In the genomic region with DNA sequence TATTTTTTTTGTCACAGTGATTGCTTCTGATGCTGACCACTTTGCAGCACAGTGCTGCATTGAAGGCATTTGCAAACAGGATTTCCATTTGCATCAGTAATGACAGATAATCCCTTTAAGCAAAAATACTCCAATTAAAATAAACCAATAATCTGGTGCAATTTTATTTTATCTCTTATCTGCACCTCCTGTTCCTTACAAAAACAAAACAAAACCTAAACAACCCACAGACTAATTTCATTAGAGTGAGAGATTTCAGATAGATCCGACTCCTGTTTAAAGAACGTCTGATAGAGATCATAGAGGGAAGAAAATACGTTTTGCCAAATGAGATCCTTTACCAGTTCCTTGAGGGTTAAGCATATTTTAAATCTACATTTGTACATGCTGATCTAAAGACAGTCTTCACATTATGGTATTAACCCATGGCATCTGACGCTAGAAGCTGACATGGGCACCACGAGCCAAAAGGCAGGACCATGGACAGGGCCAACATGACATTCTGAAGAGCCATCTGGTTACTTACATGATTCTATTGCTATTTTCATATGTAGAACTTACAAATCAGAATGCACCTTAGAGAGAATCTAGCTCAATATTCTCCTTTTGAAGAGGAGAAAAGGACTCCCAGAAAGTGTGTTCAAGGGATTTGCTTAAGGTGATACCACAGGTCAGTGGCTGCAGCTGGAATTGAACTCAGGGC, we compare ENCODE assay signal across 16 cellular contexts.
DNase-seq lines count a peak whose midpoint lies in the region; ATAC-seq, FAIRE-seq and TF ChIP-seq lines count a peak whose summit lies in the region.
"Had no signal": no experiment of that assay in that cellular context is flagged by ENCODE, and none has a peak within 500 bp of the region (broad histone marks: within the 10 kb centered on the region; RNA-seq: fewer than 3 reads in every experiment).

No MANE protein-coding gene starts in this region.

- BruUV-seq in PC-3 (replicated peaks; lab: Mats Ljungman, UMichigan) = no TSS peak
- BruUV-seq in endothelial cell of umbilical vein (replicated peaks; lab: Mats Ljungman, UMichigan) = no TSS peak

- dilution Hi-C loops in endothelial cell of umbilical vein (cut with MboI; ENCODE audit: extremely low pct_ligation_motif_present, low sequenced_read_pairs) = no loop called here

- POLR2A ChIA-PET in PC-3 (lab: Charles Lee; ENCODE audit: unreplicated experiment) = no interaction called here
- POLR2A ChIA-PET in endothelial cell of umbilical vein (lab: Charles Lee) = no interaction called here

- no peaks in the 10 kb centered on the region for H3K4me1 ChIP-seq in right atrium auricular region
- no peaks in the 10 kb centered on the region for H3K4me1 ChIP-seq in PC-3 (ENCODE audit: insufficient read depth, low read length)
- H3K4me1 ChIP-seq in endothelial cell of umbilical vein (ENCODE audit: control insufficient read depth, extremely low read depth, insufficient read depth, low read length) = no peaks in the 10 kb centered on the region
- no peaks in the 10 kb centered on the region for H3K4me1 ChIP-seq in body of pancreas
- H3K4me1 ChIP-seq: heart right ventricle, psoas muscle had no signal

- H3K79me2 ChIP-seq in PC-3 (ENCODE audit: low read length) (no peaks in the 10 kb centered on the region), endothelial cell of umbilical vein (ENCODE audit: control insufficient read depth, insufficient read depth, low read length) (no peaks in the 10 kb centered on the region)

- no peaks in the 10 kb centered on the region for H3K27me3 ChIP-seq in right atrium auricular region
- H3K27me3 ChIP-seq in PC-3 (ENCODE audit: low read length) = no peaks in the 10 kb centered on the region
- H3K27me3 ChIP-seq in endothelial cell of umbilical vein (ENCODE audit: control insufficient read depth in 2 of 2, insufficient read depth in 2 of 2, low read length in 2 of 2) = no peaks in the 10 kb centered on the region
- no peaks in the 10 kb centered on the region for H3K27me3 ChIP-seq in body of pancreas

- TF ChIP-seq CTCF in right atrium auricular region (IDR thresholded peaks at IDR 0.05) (no peak), PC-3 (conservative IDR thresholded peaks at IDR 0.05; ENCODE audit: low read depth, low read length) (no peak), endothelial cell of umbilical vein (IDR thresholded peaks at IDR 0.05; ENCODE audit: extremely low read depth in 1 of 2, insufficient read depth in 1 of 2, low read depth in 1 of 2, low read length in 2 of 2) (no peak), body of pancreas (IDR thresholded peaks at IDR 0.05) (no peak)

- CTCF ChIA-PET in PC-3 (lab: Charles Lee) (interaction anchor here (0.6 kb wide), 1 partner anchor 107 kb away, joined by 3 read pairs; no protein-coding TSS in a partner anchor), endothelial cell of umbilical vein (lab: Charles Lee) (no interaction called here)

- H3K36me3 ChIP-seq in right atrium auricular region (no peaks in the 10 kb centered on the region), PC-3 (ENCODE audit: low read depth, low read length) (no peaks in the 10 kb centered on the region), endothelial cell of umbilical vein (ENCODE audit: control insufficient read depth in 2 of 2, extremely low read depth in 1 of 2, insufficient read depth in 2 of 2, low read length in 2 of 2) (no peaks in the 10 kb centered on the region), body of pancreas (replicated peaks in 1 of 2; ENCODE audit: insufficient read depth in 1 of 2, low read depth in 2 of 2) (no peaks in the 10 kb centered on the region)
- H3K36me3 ChIP-seq: heart right ventricle had no signal

- no peaks in the 10 kb centered on the region for H3K9me2 ChIP-seq in PC-3 (replicated peaks; ENCODE audit: low read length)

- H3K4me2 ChIP-seq in PC-3 (ENCODE audit: low read length) (no peak overlapping the region), endothelial cell of umbilical vein (ENCODE audit: insufficient read depth, low read length) (no peak overlapping the region)

- no peak for ATAC-seq in left ventricle myocardium superior
- no peak for ATAC-seq in PC-3
- no peak for ATAC-seq in GM21526 (IDR thresholded peaks at IDR 0.05; ENCODE audit: low FRiP score, unreplicated experiment)
- no peak for ATAC-seq in HG03097 (IDR thresholded peaks at IDR 0.05; ENCODE audit: low FRiP score, unreplicated experiment)
- no peak for ATAC-seq in body of pancreas
- ATAC-seq: activated naive CD4-positive, alpha-beta T cell treated with anti-CD3 and anti-CD28 coated beads, Interleukin-2, amount 50 U/mL, for 72 hours; heart right ventricle; psoas muscle; T-cell had no signal

- 72 to 77% methylated on average over 5 of the region's 5 CpGs for WGBS in body of pancreas, 2 donors

- H3K9me1 ChIP-seq in endothelial cell of umbilical vein (replicated peaks; ENCODE audit: control insufficient read depth, extremely low read depth, insufficient read depth, low read length) = no peaks in the 10 kb centered on the region

- FAIRE-seq in endothelial cell of umbilical vein (lab: Jason Lieb, UNC) (no peak), urothelium cell line (lab: Jason Lieb, UNC) (no peak)

- H3F3A ChIP-seq in PC-3 (ENCODE audit: low read length, unreplicated experiment) = no peaks in the 10 kb centered on the region

- H4K20me1 ChIP-seq in PC-3 (ENCODE audit: low read length) (no peaks in the 10 kb centered on the region), endothelial cell of umbilical vein (replicated peaks; ENCODE audit: control insufficient read depth, extremely low read depth, insufficient read depth, low read length) (no peaks in the 10 kb centered on the region)

- H2AFZ ChIP-seq in PC-3 (ENCODE audit: low read length) (no peak overlapping the region), endothelial cell of umbilical vein (ENCODE audit: low read depth, low read length) (no peak overlapping the region)

- H3K9me3 ChIP-seq in right atrium auricular region (no peaks in the 10 kb centered on the region), PC-3 (ENCODE audit: low read length) (no peaks in the 10 kb centered on the region), endothelial cell of umbilical vein (replicated peaks; ENCODE audit: control insufficient read depth, insufficient read depth, low read length) (no peaks in the 10 kb centered on the region), body of pancreas (no peaks in the 10 kb centered on the region)
- H3K9me3 ChIP-seq: heart right ventricle, psoas muscle had no signal

- H3K4me3 ChIP-seq in right atrium auricular region (no peak overlapping the region), PC-3 (ENCODE audit: low read length) (no peak overlapping the region), endothelial cell of umbilical vein (replicated peaks in 1 of 3; ENCODE audit: insufficient read depth in 1 of 3, low read depth in 1 of 3, low read length in 3 of 3) (no peak overlapping the region), body of pancreas (no peak overlapping the region)
- H3K4me3 ChIP-seq: heart right ventricle, psoas muscle had no signal

- H3K9ac ChIP-seq in PC-3 (ENCODE audit: low read length) (no peak overlapping the region), endothelial cell of umbilical vein (replicated peaks; ENCODE audit: extremely low read depth, insufficient read depth, low read length) (no peak overlapping the region)

- DNase-seq in left ventricle myocardium superior = peak; percentile 26
- no peak for DNase-seq in right atrium auricular region (ENCODE audit: low spot score)
- peak; percentile 51 for DNase-seq in PC-3
- DNase-seq in endothelial cell of umbilical vein (ENCODE audit: low read depth, low spot score) = peak; percentile 12
- peak; percentile 20 for DNase-seq in urothelium cell line (ENCODE audit: low spot score)
- DNase-seq in body of pancreas = no peak
- DNase-seq: effector CD4-positive, alpha-beta T cell; NCI-H2029; psoas muscle; stimulated activated CD4-positive, alpha-beta T cell treated with anti-CD3 and anti-CD28 coated beads, Interleukin-2, amount 100 ng/mL, for 48 hours; stimulated activated naive CD4-positive, alpha-beta T cell; T-cell had no signal

- intact Hi-C loops in left ventricle myocardium superior (cut with micrococcal nuclease) (no loop called here), PC-3 (cut with micrococcal nuclease) (no loop called here), endothelial cell of umbilical vein (cut with micrococcal nuclease) (no loop called here), body of pancreas (cut with DNase I) (no loop called here)

- TF ChIP-seq POLR2A in endothelial cell of umbilical vein (IDR thresholded peaks at IDR 0.05; ENCODE audit: low read depth, low read length) = no peak
- TF ChIP-seq POLR2A in body of pancreas (IDR thresholded peaks at IDR 0.05) = no peak

- H3K27ac ChIP-seq in right atrium auricular region (no peak overlapping the region), PC-3 (ENCODE audit: low read length) (no peak overlapping the region), endothelial cell of umbilical vein (ENCODE audit: insufficient read depth, low read depth, low read length) (no peak overlapping the region), body of pancreas (no peak overlapping the region)
- H3K27ac ChIP-seq: heart right ventricle, psoas muscle had no signal

TF ChIP-seq in endothelial cell of umbilical vein, 7 proteins besides CTCF, POLR2A, EP300 and RAD21:
- no peak for TF ChIP-seq MYC (IDR thresholded peaks at IDR 0.05; ENCODE audit: low read depth, low read length)
- no peak for TF ChIP-seq MAX (IDR thresholded peaks at IDR 0.05; ENCODE audit: insufficient read depth, insufficient read length)
- TF ChIP-seq FOS (IDR thresholded peaks at IDR 0.05; ENCODE audit: borderline replicate concordance, insufficient read depth, low read length) = no peak
- no peak for TF ChIP-seq EZH2 (IDR thresholded peaks at IDR 0.05; ENCODE audit: borderline replicate concordance, low read depth, low read length, severe bottlenecking)
- no peak for TF ChIP-seq JUN (IDR thresholded peaks at IDR 0.05; ENCODE audit: borderline replicate concordance, insufficient read depth, insufficient read length, low read depth)

Comparison
In these comparisons a context has a peak if more than half of its experiments do, and no peak if none do; other contexts are left out.
1. DNase-seq: peak in left ventricle myocardium superior (single experiment), PC-3 (single experiment), endothelial cell of umbilical vein (single experiment) and urothelium cell line (single experiment); none in right atrium auricular region (single experiment) and body of pancreas (0 of 4).